In the genomic region with DNA sequence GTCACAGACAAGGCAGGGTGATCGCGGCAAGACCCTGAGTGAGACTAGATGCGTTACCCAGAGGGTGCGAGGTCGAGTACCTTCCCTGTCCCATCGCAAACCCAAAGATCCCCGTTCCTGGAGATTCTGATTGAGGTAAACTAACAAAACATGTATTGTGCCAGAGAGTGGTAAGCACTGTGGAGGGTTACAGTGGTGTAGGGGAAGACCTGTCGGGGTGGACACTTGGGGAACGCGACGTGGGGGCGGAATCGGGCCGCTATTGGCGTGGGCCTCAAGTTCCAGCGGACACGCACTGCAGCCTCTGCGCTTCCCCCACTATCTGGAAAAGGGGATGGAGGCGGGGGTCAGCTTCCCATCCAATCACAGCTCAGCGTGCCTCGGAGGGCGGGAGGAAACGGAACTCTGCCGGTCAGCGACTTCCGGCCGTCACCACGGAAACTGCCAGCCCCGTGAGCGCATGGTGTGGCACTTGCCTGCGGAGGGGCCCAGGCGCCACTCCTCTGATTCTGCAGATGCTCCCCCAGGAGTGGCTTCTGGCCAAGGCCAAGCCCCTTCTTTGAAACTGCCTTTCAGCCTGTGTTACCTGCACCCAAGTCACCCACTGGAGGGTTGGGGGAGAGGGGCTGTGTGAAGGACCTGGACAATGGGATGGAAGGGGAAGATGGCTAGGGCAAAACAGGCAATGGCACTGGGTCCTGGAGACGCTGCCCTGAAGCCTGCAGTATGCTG, we compare ENCODE assay signal across 1 cellular context.
TF ChIP-seq lines count a peak whose summit lies in the region.

No MANE protein-coding gene starts in this region.

TF ChIP-seq in HepG2, 621 proteins besides CTCF, POLR2A, EP300 and RAD21 (continued from another document and continues in another):
- TF ChIP-seq ZNF3 (CRISPR knock-in tag; IDR thresholded peaks at IDR 0.05) = no peak
- TF ChIP-seq ZNF766 (CRISPR knock-in tag; IDR thresholded peaks at IDR 0.05; ENCODE audit: borderline replicate concordance) = no peak
- TF ChIP-seq, protein P1, sequence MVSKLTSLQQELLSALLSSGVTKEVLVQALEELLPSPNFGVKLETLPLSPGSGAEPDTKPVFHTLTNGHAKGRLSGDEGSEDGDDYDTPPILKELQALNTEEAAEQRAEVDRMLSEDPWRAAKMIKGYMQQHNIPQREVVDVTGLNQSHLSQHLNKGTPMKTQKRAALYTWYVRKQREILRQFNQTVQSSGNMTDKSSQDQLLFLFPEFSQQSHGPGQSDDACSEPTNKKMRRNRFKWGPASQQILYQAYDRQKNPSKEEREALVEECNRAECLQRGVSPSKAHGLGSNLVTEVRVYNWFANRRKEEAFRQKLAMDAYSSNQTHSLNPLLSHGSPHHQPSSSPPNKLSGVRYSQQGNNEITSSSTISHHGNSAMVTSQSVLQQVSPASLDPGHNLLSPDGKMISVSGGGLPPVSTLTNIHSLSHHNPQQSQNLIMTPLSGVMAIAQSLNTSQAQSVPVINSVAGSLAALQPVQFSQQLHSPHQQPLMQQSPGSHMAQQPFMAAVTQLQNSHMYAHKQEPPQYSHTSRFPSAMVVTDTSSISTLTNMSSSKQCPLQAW (CRISPR knock-in tag; IDR thresholded peaks at IDR 0.05) = no peak; the same call in 1 of the 2 replicates
- peak; percentile 70; the same call in 1 of the 2 replicates for TF ChIP-seq ZNF792 (CRISPR knock-in tag; IDR thresholded peaks at IDR 0.05)
- TF ChIP-seq, protein P2, sequence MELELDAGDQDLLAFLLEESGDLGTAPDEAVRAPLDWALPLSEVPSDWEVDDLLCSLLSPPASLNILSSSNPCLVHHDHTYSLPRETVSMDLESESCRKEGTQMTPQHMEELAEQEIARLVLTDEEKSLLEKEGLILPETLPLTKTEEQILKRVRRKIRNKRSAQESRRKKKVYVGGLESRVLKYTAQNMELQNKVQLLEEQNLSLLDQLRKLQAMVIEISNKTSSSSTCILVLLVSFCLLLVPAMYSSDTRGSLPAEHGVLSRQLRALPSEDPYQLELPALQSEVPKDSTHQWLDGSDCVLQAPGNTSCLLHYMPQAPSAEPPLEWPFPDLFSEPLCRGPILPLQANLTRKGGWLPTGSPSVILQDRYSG (CRISPR knock-in tag; IDR thresholded peaks at IDR 0.05) = no peak
- no peak for TF ChIP-seq TEAD3 (CRISPR knock-in tag; optimal IDR thresholded peaks at IDR 0.05; ENCODE audit: borderline replicate concordance)
- no peak for TF ChIP-seq ZNF672 (CRISPR knock-in tag; IDR thresholded peaks at IDR 0.05)
- peak; percentile 71 for TF ChIP-seq ZNF331 (CRISPR knock-in tag; IDR thresholded peaks at IDR 0.05)
- TF ChIP-seq, protein P3, sequence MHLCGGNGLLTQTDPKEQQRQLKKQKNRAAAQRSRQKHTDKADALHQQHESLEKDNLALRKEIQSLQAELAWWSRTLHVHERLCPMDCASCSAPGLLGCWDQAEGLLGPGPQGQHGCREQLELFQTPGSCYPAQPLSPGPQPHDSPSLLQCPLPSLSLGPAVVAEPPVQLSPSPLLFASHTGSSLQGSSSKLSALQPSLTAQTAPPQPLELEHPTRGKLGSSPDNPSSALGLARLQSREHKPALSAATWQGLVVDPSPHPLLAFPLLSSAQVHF (CRISPR knock-in tag; IDR thresholded peaks at IDR 0.05) = no peak
- peak; percentile 97 for TF ChIP-seq ZC3H4 (CRISPR knock-in tag; IDR thresholded peaks at IDR 0.05; ENCODE audit: borderline replicate concordance)
- TF ChIP-seq HNRNPLL (IDR thresholded peaks at IDR 0.05; ENCODE audit: low read depth, low read length, poor library complexity, severe bottlenecking) = peak; percentile 96
- TF ChIP-seq, protein P4, sequence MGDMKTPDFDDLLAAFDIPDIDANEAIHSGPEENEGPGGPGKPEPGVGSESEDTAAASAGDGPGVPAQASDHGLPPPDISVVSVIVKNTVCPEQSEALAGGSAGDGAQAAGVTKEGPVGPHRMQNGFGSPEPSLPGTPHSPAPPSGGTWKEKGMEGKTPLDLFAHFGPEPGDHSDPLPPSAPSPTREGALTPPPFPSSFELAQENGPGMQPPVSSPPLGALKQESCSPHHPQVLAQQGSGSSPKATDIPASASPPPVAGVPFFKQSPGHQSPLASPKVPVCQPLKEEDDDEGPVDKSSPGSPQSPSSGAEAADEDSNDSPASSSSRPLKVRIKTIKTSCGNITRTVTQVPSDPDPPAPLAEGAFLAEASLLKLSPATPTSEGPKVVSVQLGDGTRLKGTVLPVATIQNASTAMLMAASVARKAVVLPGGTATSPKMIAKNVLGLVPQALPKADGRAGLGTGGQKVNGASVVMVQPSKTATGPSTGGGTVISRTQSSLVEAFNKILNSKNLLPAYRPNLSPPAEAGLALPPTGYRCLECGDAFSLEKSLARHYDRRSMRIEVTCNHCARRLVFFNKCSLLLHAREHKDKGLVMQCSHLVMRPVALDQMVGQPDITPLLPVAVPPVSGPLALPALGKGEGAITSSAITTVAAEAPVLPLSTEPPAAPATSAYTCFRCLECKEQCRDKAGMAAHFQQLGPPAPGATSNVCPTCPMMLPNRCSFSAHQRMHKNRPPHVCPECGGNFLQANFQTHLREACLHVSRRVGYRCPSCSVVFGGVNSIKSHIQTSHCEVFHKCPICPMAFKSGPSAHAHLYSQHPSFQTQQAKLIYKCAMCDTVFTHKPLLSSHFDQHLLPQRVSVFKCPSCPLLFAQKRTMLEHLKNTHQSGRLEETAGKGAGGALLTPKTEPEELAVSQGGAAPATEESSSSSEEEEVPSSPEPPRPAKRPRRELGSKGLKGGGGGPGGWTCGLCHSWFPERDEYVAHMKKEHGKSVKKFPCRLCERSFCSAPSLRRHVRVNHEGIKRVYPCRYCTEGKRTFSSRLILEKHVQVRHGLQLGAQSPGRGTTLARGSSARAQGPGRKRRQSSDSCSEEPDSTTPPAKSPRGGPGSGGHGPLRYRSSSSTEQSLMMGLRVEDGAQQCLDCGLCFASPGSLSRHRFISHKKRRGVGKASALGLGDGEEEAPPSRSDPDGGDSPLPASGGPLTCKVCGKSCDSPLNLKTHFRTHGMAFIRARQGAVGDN (CRISPR knock-in tag; IDR thresholded peaks at IDR 0.05) = peak; percentile 95
- peak; percentile 63; the same call in 1 of the 2 replicates for TF ChIP-seq SMAD1 (CRISPR knock-in tag; IDR thresholded peaks at IDR 0.05; ENCODE audit: borderline replicate concordance, low read depth)
- TF ChIP-seq, protein P5, sequence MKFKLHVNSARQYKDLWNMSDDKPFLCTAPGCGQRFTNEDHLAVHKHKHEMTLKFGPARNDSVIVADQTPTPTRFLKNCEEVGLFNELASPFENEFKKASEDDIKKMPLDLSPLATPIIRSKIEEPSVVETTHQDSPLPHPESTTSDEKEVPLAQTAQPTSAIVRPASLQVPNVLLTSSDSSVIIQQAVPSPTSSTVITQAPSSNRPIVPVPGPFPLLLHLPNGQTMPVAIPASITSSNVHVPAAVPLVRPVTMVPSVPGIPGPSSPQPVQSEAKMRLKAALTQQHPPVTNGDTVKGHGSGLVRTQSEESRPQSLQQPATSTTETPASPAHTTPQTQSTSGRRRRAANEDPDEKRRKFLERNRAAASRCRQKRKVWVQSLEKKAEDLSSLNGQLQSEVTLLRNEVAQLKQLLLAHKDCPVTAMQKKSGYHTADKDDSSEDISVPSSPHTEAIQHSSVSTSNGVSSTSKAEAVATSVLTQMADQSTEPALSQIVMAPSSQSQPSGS (CRISPR knock-in tag; IDR thresholded peaks at IDR 0.05) = no peak
- TF ChIP-seq, protein P6, sequence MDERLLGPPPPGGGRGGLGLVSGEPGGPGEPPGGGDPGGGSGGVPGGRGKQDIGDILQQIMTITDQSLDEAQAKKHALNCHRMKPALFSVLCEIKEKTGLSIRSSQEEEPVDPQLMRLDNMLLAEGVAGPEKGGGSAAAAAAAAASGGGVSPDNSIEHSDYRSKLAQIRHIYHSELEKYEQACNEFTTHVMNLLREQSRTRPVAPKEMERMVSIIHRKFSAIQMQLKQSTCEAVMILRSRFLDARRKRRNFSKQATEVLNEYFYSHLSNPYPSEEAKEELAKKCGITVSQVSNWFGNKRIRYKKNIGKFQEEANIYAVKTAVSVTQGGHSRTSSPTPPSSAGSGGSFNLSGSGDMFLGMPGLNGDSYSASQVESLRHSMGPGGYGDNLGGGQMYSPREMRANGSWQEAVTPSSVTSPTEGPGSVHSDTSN (CRISPR knock-in tag; IDR thresholded peaks at IDR 0.05) = no peak
- no peak for TF ChIP-seq NCOR1 (IDR thresholded peaks at IDR 0.05; ENCODE audit: borderline replicate concordance, low read length)
- TF ChIP-seq RBFOX2 (IDR thresholded peaks at IDR 0.05; ENCODE audit: low read depth, low read length) = peak; percentile 2; the same call in 1 of the 2 replicates
- no peak for TF ChIP-seq MTF1 (CRISPR knock-in tag; IDR thresholded peaks at IDR 0.05)
- TF ChIP-seq, protein P7, sequence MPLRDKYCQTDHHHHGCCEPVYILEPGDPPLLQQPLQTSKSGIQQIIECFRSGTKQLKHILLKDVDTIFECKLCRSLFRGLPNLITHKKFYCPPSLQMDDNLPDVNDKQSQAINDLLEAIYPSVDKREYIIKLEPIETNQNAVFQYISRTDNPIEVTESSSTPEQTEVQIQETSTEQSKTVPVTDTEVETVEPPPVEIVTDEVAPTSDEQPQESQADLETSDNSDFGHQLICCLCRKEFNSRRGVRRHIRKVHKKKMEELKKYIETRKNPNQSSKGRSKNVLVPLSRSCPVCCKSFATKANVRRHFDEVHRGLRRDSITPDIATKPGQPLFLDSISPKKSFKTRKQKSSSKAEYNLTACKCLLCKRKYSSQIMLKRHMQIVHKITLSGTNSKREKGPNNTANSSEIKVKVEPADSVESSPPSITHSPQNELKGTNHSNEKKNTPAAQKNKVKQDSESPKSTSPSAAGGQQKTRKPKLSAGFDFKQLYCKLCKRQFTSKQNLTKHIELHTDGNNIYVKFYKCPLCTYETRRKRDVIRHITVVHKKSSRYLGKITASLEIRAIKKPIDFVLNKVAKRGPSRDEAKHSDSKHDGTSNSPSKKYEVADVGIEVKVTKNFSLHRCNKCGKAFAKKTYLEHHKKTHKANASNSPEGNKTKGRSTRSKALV (CRISPR knock-in tag; IDR thresholded peaks at IDR 0.05) = no peak
- TF ChIP-seq KLF12 (CRISPR knock-in tag; IDR thresholded peaks at IDR 0.05; ENCODE audit: borderline replicate concordance) = no peak
- TF ChIP-seq ZSCAN25 (CRISPR knock-in tag; IDR thresholded peaks at IDR 0.05) = 0 out of 2 replicates have a peak, but pooled peaks have one; percentile 43
- TF ChIP-seq GLI4 (CRISPR knock-in tag; IDR thresholded peaks at IDR 0.05; ENCODE audit: borderline replicate concordance) = 0 out of 2 replicates have a peak, but pooled peaks have one; percentile 10
- TF ChIP-seq, protein P8, sequence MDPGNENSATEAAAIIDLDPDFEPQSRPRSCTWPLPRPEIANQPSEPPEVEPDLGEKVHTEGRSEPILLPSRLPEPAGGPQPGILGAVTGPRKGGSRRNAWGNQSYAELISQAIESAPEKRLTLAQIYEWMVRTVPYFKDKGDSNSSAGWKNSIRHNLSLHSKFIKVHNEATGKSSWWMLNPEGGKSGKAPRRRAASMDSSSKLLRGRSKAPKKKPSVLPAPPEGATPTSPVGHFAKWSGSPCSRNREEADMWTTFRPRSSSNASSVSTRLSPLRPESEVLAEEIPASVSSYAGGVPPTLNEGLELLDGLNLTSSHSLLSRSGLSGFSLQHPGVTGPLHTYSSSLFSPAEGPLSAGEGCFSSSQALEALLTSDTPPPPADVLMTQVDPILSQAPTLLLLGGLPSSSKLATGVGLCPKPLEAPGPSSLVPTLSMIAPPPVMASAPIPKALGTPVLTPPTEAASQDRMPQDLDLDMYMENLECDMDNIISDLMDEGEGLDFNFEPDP (CRISPR knock-in tag; conservative IDR thresholded peaks at IDR 0.05) = 0 out of 2 replicates have a peak, but pooled peaks have one; percentile 96
- no peak for TF ChIP-seq ZNF749 (CRISPR knock-in tag; IDR thresholded peaks at IDR 0.05; ENCODE audit: borderline replicate concordance)
- TF ChIP-seq, protein P9, sequence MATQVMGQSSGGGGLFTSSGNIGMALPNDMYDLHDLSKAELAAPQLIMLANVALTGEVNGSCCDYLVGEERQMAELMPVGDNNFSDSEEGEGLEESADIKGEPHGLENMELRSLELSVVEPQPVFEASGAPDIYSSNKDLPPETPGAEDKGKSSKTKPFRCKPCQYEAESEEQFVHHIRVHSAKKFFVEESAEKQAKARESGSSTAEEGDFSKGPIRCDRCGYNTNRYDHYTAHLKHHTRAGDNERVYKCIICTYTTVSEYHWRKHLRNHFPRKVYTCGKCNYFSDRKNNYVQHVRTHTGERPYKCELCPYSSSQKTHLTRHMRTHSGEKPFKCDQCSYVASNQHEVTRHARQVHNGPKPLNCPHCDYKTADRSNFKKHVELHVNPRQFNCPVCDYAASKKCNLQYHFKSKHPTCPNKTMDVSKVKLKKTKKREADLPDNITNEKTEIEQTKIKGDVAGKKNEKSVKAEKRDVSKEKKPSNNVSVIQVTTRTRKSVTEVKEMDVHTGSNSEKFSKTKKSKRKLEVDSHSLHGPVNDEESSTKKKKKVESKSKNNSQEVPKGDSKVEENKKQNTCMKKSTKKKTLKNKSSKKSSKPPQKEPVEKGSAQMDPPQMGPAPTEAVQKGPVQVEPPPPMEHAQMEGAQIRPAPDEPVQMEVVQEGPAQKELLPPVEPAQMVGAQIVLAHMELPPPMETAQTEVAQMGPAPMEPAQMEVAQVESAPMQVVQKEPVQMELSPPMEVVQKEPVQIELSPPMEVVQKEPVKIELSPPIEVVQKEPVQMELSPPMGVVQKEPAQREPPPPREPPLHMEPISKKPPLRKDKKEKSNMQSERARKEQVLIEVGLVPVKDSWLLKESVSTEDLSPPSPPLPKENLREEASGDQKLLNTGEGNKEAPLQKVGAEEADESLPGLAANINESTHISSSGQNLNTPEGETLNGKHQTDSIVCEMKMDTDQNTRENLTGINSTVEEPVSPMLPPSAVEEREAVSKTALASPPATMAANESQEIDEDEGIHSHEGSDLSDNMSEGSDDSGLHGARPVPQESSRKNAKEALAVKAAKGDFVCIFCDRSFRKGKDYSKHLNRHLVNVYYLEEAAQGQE (IDR thresholded peaks at IDR 0.05; ENCODE audit: borderline replicate concordance in 1 of 2, low read depth in 1 of 2, low read length in 2 of 2) = peak in 1 of 2 experiments; percentile 42; a peak in 1 of 4 replicates
- peak; percentile 71 for TF ChIP-seq ASH2L (IDR thresholded peaks at IDR 0.05; ENCODE audit: insufficient read length, low read depth, low read length)
- TF ChIP-seq, protein P10, sequence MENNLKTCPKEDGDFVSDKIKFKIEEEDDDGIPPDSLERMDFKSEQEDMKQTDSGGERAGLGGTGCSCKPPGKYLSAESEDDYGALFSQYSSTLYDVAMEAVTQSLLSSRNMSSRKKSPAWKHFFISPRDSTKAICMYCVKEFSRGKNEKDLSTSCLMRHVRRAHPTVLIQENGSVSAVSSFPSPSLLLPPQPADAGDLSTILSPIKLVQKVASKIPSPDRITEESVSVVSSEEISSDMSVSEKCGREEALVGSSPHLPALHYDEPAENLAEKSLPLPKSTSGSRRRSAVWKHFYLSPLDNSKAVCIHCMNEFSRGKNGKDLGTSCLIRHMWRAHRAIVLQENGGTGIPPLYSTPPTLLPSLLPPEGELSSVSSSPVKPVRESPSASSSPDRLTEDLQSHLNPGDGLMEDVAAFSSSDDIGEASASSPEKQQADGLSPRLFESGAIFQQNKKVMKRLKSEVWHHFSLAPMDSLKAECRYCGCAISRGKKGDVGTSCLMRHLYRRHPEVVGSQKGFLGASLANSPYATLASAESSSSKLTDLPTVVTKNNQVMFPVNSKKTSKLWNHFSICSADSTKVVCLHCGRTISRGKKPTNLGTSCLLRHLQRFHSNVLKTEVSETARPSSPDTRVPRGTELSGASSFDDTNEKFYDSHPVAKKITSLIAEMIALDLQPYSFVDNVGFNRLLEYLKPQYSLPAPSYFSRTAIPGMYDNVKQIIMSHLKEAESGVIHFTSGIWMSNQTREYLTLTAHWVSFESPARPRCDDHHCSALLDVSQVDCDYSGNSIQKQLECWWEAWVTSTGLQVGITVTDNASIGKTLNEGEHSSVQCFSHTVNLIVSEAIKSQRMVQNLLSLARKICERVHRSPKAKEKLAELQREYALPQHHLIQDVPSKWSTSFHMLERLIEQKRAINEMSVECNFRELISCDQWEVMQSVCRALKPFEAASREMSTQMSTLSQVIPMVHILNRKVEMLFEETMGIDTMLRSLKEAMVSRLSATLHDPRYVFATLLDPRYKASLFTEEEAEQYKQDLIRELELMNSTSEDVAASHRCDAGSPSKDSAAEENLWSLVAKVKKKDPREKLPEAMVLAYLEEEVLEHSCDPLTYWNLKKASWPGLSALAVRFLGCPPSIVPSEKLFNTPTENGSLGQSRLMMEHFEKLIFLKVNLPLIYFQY (CRISPR knock-in tag; IDR thresholded peaks at IDR 0.05; ENCODE audit: borderline replicate concordance) = no peak
